1 cellular context compared by ENCODE assay signal in genomic region chr11:46315033-46315738, GRCh38.
TF ChIP-seq lines count a peak whose summit lies in the region.

No MANE protein-coding gene starts in this region.

TF ChIP-seq in K562, 482 proteins besides CTCF, POLR2A, EP300 and RAD21 (continued from another document and continues in another):
- TF ChIP-seq ZBTB11 (CRISPR knock-in tag; IDR thresholded peaks at IDR 0.05) (no peak), PBX2 (CRISPR knock-in tag; IDR thresholded peaks at IDR 0.05; ENCODE audit: low read depth) (no peak), PBX2 (tag; conservative IDR thresholded peaks at IDR 0.05; ENCODE audit: low read depth) (no peak), YBX1 (IDR thresholded peaks at IDR 0.05) (no peak), PML (IDR thresholded peaks at IDR 0.05; ENCODE audit: low read length) (no peak), KLF16 (IDR thresholded peaks at IDR 0.05) (no peak), BMI1 (IDR thresholded peaks at IDR 0.05; ENCODE audit: low read length) (no peak), ZNF347 (CRISPR knock-in tag; IDR thresholded peaks at IDR 0.05; ENCODE audit: low read depth) (no peak), ZSCAN32 (CRISPR knock-in tag; IDR thresholded peaks at IDR 0.05) (no peak), PHF8 (IDR thresholded peaks at IDR 0.05; ENCODE audit: borderline replicate concordance, low read length) (no peak), KDM2B (CRISPR knock-in tag; IDR thresholded peaks at IDR 0.05) (no peak), RCOR1 (IDR thresholded peaks at IDR 0.05; ENCODE audit: borderline replicate concordance in 1 of 2, low read depth in 2 of 2, low read length in 2 of 2) (no peak), C11orf30 (IDR thresholded peaks at IDR 0.05; ENCODE audit: low read depth) (peak; percentile 56), ZNF445 (CRISPR knock-in tag; IDR thresholded peaks at IDR 0.05; ENCODE audit: low read depth) (no peak), NR4A1 (CRISPR knock-in tag; IDR thresholded peaks at IDR 0.05) (no peak), NR4A1 (tag; IDR thresholded peaks at IDR 0.05) (no peak), KAT7 (CRISPR knock-in tag; IDR thresholded peaks at IDR 0.05; ENCODE audit: borderline replicate concordance) (no peak), CHCHD3 (CRISPR knock-in tag; IDR thresholded peaks at IDR 0.05) (no peak), XRCC5 (IDR thresholded peaks at IDR 0.05; ENCODE audit: low read depth, low read length) (peak; percentile 49; the same call in 1 of the 2 replicates), ZNF699 (CRISPR knock-in tag; IDR thresholded peaks at IDR 0.05; ENCODE audit: insufficient replicate concordance) (no peak), NR2C1 (IDR thresholded peaks at IDR 0.05) (no peak), NR2C1 (tag; IDR thresholded peaks at IDR 0.05) (no peak), NFYB (IDR thresholded peaks at IDR 0.05; ENCODE audit: extremely low read depth, insufficient read length) (peak; percentile 76), ARNT (IDR thresholded peaks at IDR 0.05) (no peak), SMAD2 (IDR thresholded peaks at IDR 0.05; ENCODE audit: low read depth, low read length) (no peak), CSDE1 (IDR thresholded peaks at IDR 0.05) (no peak), NCOA4 (IDR thresholded peaks at IDR 0.05; ENCODE audit: partially characterized antibody) (no peak), SREBF2 (CRISPR knock-in tag; IDR thresholded peaks at IDR 0.05) (no peak), GABPB2 (CRISPR knock-in tag; conservative IDR thresholded peaks at IDR 0.05) (no peak), NCOR1 (IDR thresholded peaks at IDR 0.05) (no peak), CHD2 (IDR thresholded peaks at IDR 0.05; ENCODE audit: low read depth, low read length) (no peak), THAP7 (CRISPR knock-in tag; IDR thresholded peaks at IDR 0.05) (no peak), DEAF1 (CRISPR knock-in tag; IDR thresholded peaks at IDR 0.05) (peak; percentile 41; the same call in 1 of the 2 replicates), FOXK1 (CRISPR knock-in tag; IDR thresholded peaks at IDR 0.05; ENCODE audit: borderline replicate concordance) (no peak), GABPA (tag; conservative IDR thresholded peaks at IDR 0.05; ENCODE audit: low read depth) (no peak), ARID2 (IDR thresholded peaks at IDR 0.05) (peak; percentile 38; the same call in 1 of the 2 replicates), ZNF77 (CRISPR knock-in tag; IDR thresholded peaks at IDR 0.05) (no peak), MAFG (tag; conservative IDR thresholded peaks at IDR 0.05) (0 out of 2 replicates have a peak, but pooled peaks have one; percentile 26), RUNX1 (IDR thresholded peaks at IDR 0.05; ENCODE audit: low read depth) (no peak), SRSF1 (IDR thresholded peaks at IDR 0.05; ENCODE audit: low read depth, low read length) (no peak), CREB1 (IDR thresholded peaks at IDR 0.05) (no peak), CREB1 (CRISPR knock-in tag; IDR thresholded peaks at IDR 0.05) (no peak), RBM25 (IDR thresholded peaks at IDR 0.05; ENCODE audit: low read depth, low read length, severe bottlenecking) (no peak), ATF1 (CRISPR knock-in tag; IDR thresholded peaks at IDR 0.05) (no peak), ATF1 (tag; IDR thresholded peaks at IDR 0.05) (0 out of 2 replicates have a peak, but pooled peaks have one; percentile 10)
- TF ChIP-seq, protein P1, sequence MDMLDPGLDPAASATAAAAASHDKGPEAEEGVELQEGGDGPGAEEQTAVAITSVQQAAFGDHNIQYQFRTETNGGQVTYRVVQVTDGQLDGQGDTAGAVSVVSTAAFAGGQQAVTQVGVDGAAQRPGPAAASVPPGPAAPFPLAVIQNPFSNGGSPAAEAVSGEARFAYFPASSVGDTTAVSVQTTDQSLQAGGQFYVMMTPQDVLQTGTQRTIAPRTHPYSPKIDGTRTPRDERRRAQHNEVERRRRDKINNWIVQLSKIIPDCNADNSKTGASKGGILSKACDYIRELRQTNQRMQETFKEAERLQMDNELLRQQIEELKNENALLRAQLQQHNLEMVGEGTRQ (CRISPR knock-in tag; IDR thresholded peaks at IDR 0.05), result peak; percentile 68
- TF ChIP-seq, protein P2, sequence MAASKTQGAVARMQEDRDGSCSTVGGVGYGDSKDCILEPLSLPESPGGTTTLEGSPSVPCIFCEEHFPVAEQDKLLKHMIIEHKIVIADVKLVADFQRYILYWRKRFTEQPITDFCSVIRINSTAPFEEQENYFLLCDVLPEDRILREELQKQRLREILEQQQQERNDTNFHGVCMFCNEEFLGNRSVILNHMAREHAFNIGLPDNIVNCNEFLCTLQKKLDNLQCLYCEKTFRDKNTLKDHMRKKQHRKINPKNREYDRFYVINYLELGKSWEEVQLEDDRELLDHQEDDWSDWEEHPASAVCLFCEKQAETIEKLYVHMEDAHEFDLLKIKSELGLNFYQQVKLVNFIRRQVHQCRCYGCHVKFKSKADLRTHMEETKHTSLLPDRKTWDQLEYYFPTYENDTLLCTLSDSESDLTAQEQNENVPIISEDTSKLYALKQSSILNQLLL (CRISPR knock-in tag; IDR thresholded peaks at IDR 0.05; ENCODE audit: borderline replicate concordance), result no peak
- TF ChIP-seq, protein P3, sequence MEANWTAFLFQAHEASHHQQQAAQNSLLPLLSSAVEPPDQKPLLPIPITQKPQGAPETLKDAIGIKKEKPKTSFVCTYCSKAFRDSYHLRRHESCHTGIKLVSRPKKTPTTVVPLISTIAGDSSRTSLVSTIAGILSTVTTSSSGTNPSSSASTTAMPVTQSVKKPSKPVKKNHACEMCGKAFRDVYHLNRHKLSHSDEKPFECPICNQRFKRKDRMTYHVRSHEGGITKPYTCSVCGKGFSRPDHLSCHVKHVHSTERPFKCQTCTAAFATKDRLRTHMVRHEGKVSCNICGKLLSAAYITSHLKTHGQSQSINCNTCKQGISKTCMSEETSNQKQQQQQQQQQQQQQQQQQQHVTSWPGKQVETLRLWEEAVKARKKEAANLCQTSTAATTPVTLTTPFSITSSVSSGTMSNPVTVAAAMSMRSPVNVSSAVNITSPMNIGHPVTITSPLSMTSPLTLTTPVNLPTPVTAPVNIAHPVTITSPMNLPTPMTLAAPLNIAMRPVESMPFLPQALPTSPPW (CRISPR knock-in tag; IDR thresholded peaks at IDR 0.05), result peak; percentile 63
- TF ChIP-seq, protein P4, sequence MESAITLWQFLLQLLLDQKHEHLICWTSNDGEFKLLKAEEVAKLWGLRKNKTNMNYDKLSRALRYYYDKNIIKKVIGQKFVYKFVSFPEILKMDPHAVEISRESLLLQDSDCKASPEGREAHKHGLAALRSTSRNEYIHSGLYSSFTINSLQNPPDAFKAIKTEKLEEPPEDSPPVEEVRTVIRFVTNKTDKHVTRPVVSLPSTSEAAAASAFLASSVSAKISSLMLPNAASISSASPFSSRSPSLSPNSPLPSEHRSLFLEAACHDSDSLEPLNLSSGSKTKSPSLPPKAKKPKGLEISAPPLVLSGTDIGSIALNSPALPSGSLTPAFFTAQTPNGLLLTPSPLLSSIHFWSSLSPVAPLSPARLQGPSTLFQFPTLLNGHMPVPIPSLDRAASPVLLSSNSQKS (CRISPR knock-in tag; IDR thresholded peaks at IDR 0.05), result no peak
- TF ChIP-seq, protein P5, sequence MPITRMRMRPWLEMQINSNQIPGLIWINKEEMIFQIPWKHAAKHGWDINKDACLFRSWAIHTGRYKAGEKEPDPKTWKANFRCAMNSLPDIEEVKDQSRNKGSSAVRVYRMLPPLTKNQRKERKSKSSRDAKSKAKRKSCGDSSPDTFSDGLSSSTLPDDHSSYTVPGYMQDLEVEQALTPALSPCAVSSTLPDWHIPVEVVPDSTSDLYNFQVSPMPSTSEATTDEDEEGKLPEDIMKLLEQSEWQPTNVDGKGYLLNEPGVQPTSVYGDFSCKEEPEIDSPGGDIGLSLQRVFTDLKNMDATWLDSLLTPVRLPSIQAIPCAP (CRISPR knock-in tag; IDR thresholded peaks at IDR 0.05; ENCODE audit: borderline replicate concordance), result no peak
- TF ChIP-seq, protein P6, sequence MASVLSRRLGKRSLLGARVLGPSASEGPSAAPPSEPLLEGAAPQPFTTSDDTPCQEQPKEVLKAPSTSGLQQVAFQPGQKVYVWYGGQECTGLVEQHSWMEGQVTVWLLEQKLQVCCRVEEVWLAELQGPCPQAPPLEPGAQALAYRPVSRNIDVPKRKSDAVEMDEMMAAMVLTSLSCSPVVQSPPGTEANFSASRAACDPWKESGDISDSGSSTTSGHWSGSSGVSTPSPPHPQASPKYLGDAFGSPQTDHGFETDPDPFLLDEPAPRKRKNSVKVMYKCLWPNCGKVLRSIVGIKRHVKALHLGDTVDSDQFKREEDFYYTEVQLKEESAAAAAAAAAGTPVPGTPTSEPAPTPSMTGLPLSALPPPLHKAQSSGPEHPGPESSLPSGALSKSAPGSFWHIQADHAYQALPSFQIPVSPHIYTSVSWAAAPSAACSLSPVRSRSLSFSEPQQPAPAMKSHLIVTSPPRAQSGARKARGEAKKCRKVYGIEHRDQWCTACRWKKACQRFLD (CRISPR knock-in tag; IDR thresholded peaks at IDR 0.05), result no peak
- TF ChIP-seq, protein P7, sequence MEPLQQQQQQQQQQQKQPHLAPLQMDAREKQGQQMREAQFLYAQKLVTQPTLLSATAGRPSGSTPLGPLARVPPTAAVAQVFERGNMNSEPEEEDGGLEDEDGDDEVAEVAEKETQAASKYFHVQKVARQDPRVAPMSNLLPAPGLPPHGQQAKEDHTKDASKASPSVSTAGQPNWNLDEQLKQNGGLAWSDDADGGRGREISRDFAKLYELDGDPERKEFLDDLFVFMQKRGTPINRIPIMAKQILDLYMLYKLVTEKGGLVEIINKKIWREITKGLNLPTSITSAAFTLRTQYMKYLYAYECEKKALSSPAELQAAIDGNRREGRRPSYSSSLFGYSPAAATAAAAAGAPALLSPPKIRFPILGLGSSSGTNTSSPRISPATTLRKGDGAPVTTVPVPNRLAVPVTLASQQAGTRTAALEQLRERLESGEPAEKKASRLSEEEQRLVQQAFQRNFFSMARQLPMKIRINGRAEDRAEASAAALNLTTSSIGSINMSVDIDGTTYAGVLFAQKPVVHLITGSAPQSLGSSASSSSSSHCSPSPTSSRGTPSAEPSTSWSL (CRISPR knock-in tag; IDR thresholded peaks at IDR 0.05; ENCODE audit: borderline replicate concordance), result no peak
